In genomic region chr2:11667866-11668637, GRCh38 we compare ENCODE assay signal across 1 cellular context.
TF ChIP-seq lines count a peak whose summit lies in the region.

No MANE protein-coding gene starts in this region.

TF ChIP-seq in HepG2, 621 proteins besides CTCF, POLR2A, EP300 and RAD21:
- TF ChIP-seq FOXM1 (CRISPR knock-in tag; IDR thresholded peaks at IDR 0.05) (no peak), ISL2 (CRISPR knock-in tag; IDR thresholded peaks at IDR 0.05) (no peak), POLR2AphosphoS2 (IDR thresholded peaks at IDR 0.05; ENCODE audit: low read depth, low read length) (no peak)
